ENCODE assay signal across 10 cellular contexts in genomic region chr3:98545940-98546339, GRCh38. TPM values are rescaled to one million over a fixed set of nuclear protein-coding genes. Genes with fewer than 3 reads are reported as not detected.
DNase-seq lines count a peak whose midpoint lies in the region; ATAC-seq and TF ChIP-seq lines count a peak whose summit lies in the region.
"Had no signal": no experiment of that assay in that cellular context is flagged by ENCODE, and none has a peak within 500 bp of the region (broad histone marks: within the 10 kb centered on the region; RNA-seq: fewer than 3 reads in every experiment).

No MANE protein-coding gene starts in this region.

- TF ChIP-seq CTCF in MM.1S (IDR thresholded peaks at IDR 0.05; ENCODE audit: low read length) = no peak
- TF ChIP-seq CTCF in WTC11 (IDR thresholded peaks at IDR 0.05) = no peak

- no peaks in the 10 kb centered on the region for H3K27me3 ChIP-seq in MM.1S (replicated peaks; ENCODE audit: insufficient read depth, low read length)

- H2AFZ ChIP-seq in MM.1S (ENCODE audit: low read length) = no peak overlapping the region

- intact Hi-C loops in activated naive CD4-positive, alpha-beta T cell treated with anti-CD3 and anti-CD28 coated beads for 36 hours (cut with micrococcal nuclease) = loop anchor here (1.0 kb wide), 2 partner anchors 10 kb away; no protein-coding TSS in a partner anchor

- H3K9ac ChIP-seq in MM.1S (ENCODE audit: low read length) = no peak overlapping the region

- H3K79me2 ChIP-seq in MM.1S (ENCODE audit: low read length) = no peaks in the 10 kb centered on the region

- H3K4me3 Mint-ChIP-seq in activated naive CD4-positive, alpha-beta T cell treated with anti-CD3 and anti-CD28 coated beads for 36 hours = no peak overlapping the region
- peak overlapping the region; percentile 60 for H3K4me3 Mint-ChIP-seq in stimulated activated memory B cell treated with anti-CD40 and anti-IgM and Interleukin-4, amounts not matched to agents 10 μg/mL and 1 μg/mL and 100 μg/mL, for 72 hours
- no peak overlapping the region for H3K4me3 Mint-ChIP-seq in WTC11

- no peaks in the 10 kb centered on the region for H3K9me2 ChIP-seq in MM.1S (replicated peaks; ENCODE audit: insufficient read depth, low read length)

- no peak for DNase-seq in activated naive CD4-positive, alpha-beta T cell treated with anti-CD3 and anti-CD28 coated beads for 36 hours
- DNase-seq in activated naive CD4-positive, alpha-beta T cell (lab: John Stamatoyannopoulos, UW) = no peak
- DNase-seq in MM.1S (peak; percentile 81), NCI-H1417 treated with DMSO at 0.1 percent for 48 hours (lab: John Stamatoyannopoulos, UW) (no peak), WTC11 (ENCODE audit: low spot score) (no peak), HUDEP-2 (lab: John Stamatoyannopoulos, UW; ENCODE audit: unreplicated experiment in 76 of 76) (no peak)

- H3F3A ChIP-seq in MM.1S (ENCODE audit: insufficient read depth, low read length) = peaks cover 8% of the 10 kb centered on the region

- no peak overlapping the region for H3K27ac ChIP-seq in MM.1S (ENCODE audit: low read length)

- H3K9me3 ChIP-seq in MM.1S (replicated peaks; ENCODE audit: insufficient read depth, low read length) = no peaks in the 10 kb centered on the region

- peaks cover 2% of the 10 kb centered on the region for H3K27me3 Mint-ChIP-seq in activated naive CD4-positive, alpha-beta T cell treated with anti-CD3 and anti-CD28 coated beads for 36 hours (ENCODE audit: low read depth)
- H3K27me3 Mint-ChIP-seq in stimulated activated memory B cell treated with anti-CD40 and anti-IgM and Interleukin-4, amounts not matched to agents 10 μg/mL and 1 μg/mL and 100 μg/mL, for 72 hours = no peaks in the 10 kb centered on the region
- no peaks in the 10 kb centered on the region for H3K27me3 Mint-ChIP-seq in WTC11 (ENCODE audit: low read depth)

- no peaks in the 10 kb centered on the region for H3K36me3 ChIP-seq in MM.1S (replicated peaks; ENCODE audit: insufficient read depth, low read length)

- H3K4me2 ChIP-seq in MM.1S (ENCODE audit: low read depth, low read length) = peak overlapping the region; percentile 53

- H3K4me1 Mint-ChIP-seq in activated naive CD4-positive, alpha-beta T cell treated with anti-CD3 and anti-CD28 coated beads for 36 hours (ENCODE audit: low read depth) = peaks cover 17% of the 10 kb centered on the region
- peaks cover 25% of the 10 kb centered on the region for H3K4me1 Mint-ChIP-seq in stimulated activated memory B cell treated with anti-CD40 and anti-IgM and Interleukin-4, amounts not matched to agents 10 μg/mL and 1 μg/mL and 100 μg/mL, for 72 hours
- H3K4me1 Mint-ChIP-seq in WTC11 = peaks cover 7% of the 10 kb centered on the region; the same call in 1 of the 2 replicates

- ATAC-seq in GM21825 (IDR thresholded peaks at IDR 0.05; ENCODE audit: unreplicated experiment) = peak; percentile 48
- ATAC-seq in stimulated activated memory B cell treated with anti-CD40 and anti-IgM and Interleukin-4, amounts not matched to agents 10 μg/mL and 1 μg/mL and 100 μg/mL, for 72 hours = peak; percentile 67
- ATAC-seq in WTC11 = no peak

- H3K27ac Mint-ChIP-seq in activated naive CD4-positive, alpha-beta T cell treated with anti-CD3 and anti-CD28 coated beads for 36 hours = peak overlapping the region; percentile 44
- peak overlapping the region; percentile 84 for H3K27ac Mint-ChIP-seq in stimulated activated memory B cell treated with anti-CD40 and anti-IgM and Interleukin-4, amounts not matched to agents 10 μg/mL and 1 μg/mL and 100 μg/mL, for 72 hours
- no peak overlapping the region; the same call in 1 of the 2 replicates for H3K27ac Mint-ChIP-seq in WTC11

- no peaks in the 10 kb centered on the region for H4K20me1 ChIP-seq in MM.1S (ENCODE audit: insufficient read depth, low read length)

- no peaks in the 10 kb centered on the region for H3K9me3 Mint-ChIP-seq in activated naive CD4-positive, alpha-beta T cell treated with anti-CD3 and anti-CD28 coated beads for 36 hours
- no peaks in the 10 kb centered on the region for H3K9me3 Mint-ChIP-seq in stimulated activated memory B cell treated with anti-CD40 and anti-IgM and Interleukin-4, amounts not matched to agents 10 μg/mL and 1 μg/mL and 100 μg/mL, for 72 hours
- H3K9me3 Mint-ChIP-seq in WTC11 = peaks cover 3% of the 10 kb centered on the region; the same call in 1 of the 2 replicates

- CTCF ChIA-PET in activated naive CD4-positive, alpha-beta T cell treated with anti-CD3 and anti-CD28 coated beads for 36 hours (lab: Charles Lee) = interaction anchor here (1.1 kb wide), 1 partner anchor 21 kb away, joined by 3 read pairs; no protein-coding TSS in a partner anchor
- CTCF ChIA-PET in WTC11 (lab: Charles Lee) = no interaction called here

- no peaks in the 10 kb centered on the region for H3K36me3 Mint-ChIP-seq in activated naive CD4-positive, alpha-beta T cell treated with anti-CD3 and anti-CD28 coated beads for 36 hours (ENCODE audit: low read depth)
- H3K36me3 Mint-ChIP-seq in stimulated activated memory B cell treated with anti-CD40 and anti-IgM and Interleukin-4, amounts not matched to agents 10 μg/mL and 1 μg/mL and 100 μg/mL, for 72 hours = peaks cover 4% of the 10 kb centered on the region
- H3K36me3 Mint-ChIP-seq in WTC11 = no peaks in the 10 kb centered on the region

- 0 out of 2 replicates have a peak overlapping the region, but pooled peaks have one; percentile 4 for H3K4me3 ChIP-seq in MM.1S (ENCODE audit: low read length)

- POLR2A ChIA-PET in WTC11 (lab: Charles Lee) = no interaction called here

- peaks cover 14% of the 10 kb centered on the region for H3K4me1 ChIP-seq in MM.1S (ENCODE audit: low read length)

TF ChIP-seq in WTC11, 78 proteins besides CTCF, POLR2A, EP300 and RAD21:
- TF ChIP-seq RORB (CRISPR knock-in tag; IDR thresholded peaks at IDR 0.05) (no peak), ESRRA (CRISPR knock-in tag; IDR thresholded peaks at IDR 0.05; ENCODE audit: borderline replicate concordance) (no peak), SP1 (CRISPR knock-in tag; conservative IDR thresholded peaks at IDR 0.05) (no peak), ZNF671 (CRISPR knock-in tag; IDR thresholded peaks at IDR 0.05) (no peak), MXD4 (CRISPR knock-in tag; IDR thresholded peaks at IDR 0.05; ENCODE audit: borderline replicate concordance) (no peak), MYBL2 (CRISPR knock-in tag; IDR thresholded peaks at IDR 0.05) (no peak)
- TF ChIP-seq, protein P1, sequence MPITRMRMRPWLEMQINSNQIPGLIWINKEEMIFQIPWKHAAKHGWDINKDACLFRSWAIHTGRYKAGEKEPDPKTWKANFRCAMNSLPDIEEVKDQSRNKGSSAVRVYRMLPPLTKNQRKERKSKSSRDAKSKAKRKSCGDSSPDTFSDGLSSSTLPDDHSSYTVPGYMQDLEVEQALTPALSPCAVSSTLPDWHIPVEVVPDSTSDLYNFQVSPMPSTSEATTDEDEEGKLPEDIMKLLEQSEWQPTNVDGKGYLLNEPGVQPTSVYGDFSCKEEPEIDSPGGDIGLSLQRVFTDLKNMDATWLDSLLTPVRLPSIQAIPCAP (CRISPR knock-in tag; IDR thresholded peaks at IDR 0.05) = no peak
- TF ChIP-seq, protein P2, sequence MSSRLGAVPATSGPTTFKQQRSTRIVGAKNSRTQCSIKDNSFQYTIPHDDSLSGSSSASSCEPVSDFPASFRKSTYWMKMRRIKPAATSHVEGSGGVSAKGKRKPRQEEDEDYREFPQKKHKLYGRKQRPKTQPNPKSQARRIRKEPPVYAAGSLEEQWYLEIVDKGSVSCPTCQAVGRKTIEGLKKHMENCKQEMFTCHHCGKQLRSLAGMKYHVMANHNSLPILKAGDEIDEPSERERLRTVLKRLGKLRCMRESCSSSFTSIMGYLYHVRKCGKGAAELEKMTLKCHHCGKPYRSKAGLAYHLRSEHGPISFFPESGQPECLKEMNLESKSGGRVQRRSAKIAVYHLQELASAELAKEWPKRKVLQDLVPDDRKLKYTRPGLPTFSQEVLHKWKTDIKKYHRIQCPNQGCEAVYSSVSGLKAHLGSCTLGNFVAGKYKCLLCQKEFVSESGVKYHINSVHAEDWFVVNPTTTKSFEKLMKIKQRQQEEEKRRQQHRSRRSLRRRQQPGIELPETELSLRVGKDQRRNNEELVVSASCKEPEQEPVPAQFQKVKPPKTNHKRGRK (CRISPR knock-in tag; IDR thresholded peaks at IDR 0.05; ENCODE audit: borderline replicate concordance) = no peak

RNA-seq across cellular contexts. Expression of gene GPR15, which starts 14.2 kb away (rescaled TPM):
- total RNA-seq in activated naive CD4-positive, alpha-beta T cell treated with anti-CD3 and anti-CD28 coated beads for 36 hours = under 1 TPM; 0.25 to 0.26 TPM
- total RNA-seq in WTC11 (2021) = 0.14 TPM in 1 of 3 replicates, not detected in the others
- total RNA-seq: H1, LHCN-M2 had no signal

RNA-seq across cellular contexts. Expression of gene CLDND1, which starts 23.2 kb away (rescaled TPM):
- total RNA-seq in activated naive CD4-positive, alpha-beta T cell treated with anti-CD3 and anti-CD28 coated beads for 36 hours = 10 to 100 TPM; 91.7 to 94.6 TPM
- total RNA-seq in WTC11 (2021) = 74.8 to 80.6 TPM (median 78.5 TPM) in 3 replicates

RNA-seq across cellular contexts. Expression of gene CPOX, which starts 47.5 kb away (rescaled TPM):
- 10 to 100 TPM; 22.0 to 22.3 TPM for total RNA-seq in activated naive CD4-positive, alpha-beta T cell treated with anti-CD3 and anti-CD28 coated beads for 36 hours
- 31.5 to 33.4 TPM (median 33.1 TPM) in 3 replicates for total RNA-seq in WTC11 (2021)

RNA-seq across cellular contexts. Expression of gene OR5K2, which starts 48.5 kb away (rescaled TPM):
- not detected for total RNA-seq in activated naive CD4-positive, alpha-beta T cell treated with anti-CD3 and anti-CD28 coated beads for 36 hours
- total RNA-seq in WTC11 (2021) = not detected in 3 replicates
- total RNA-seq: H1, LHCN-M2 had no signal
